Comparison of ENCODE assay signal across 16 cellular contexts in genomic region chr9:134789168-134789567, GRCh38.
DNase-seq lines count a peak whose midpoint lies in the region; ATAC-seq and TF ChIP-seq lines count a peak whose summit lies in the region.
"Had no signal": no experiment of that assay in that cellular context is flagged by ENCODE, and none has a peak within 500 bp of the region (broad histone marks: within the 10 kb centered on the region; RNA-seq: fewer than 3 reads in every experiment).

No MANE protein-coding gene starts in this region.

- H3K27me3 Mint-ChIP-seq in H9 (ENCODE audit: low read depth), result no peaks in the 10 kb centered on the region; the same call in 1 of the 2 replicates
- no peaks in the 10 kb centered on the region for H3K27me3 Mint-ChIP-seq in chondrocyte (ENCODE audit: low read depth)

- H3K9me3 Mint-ChIP-seq in H9, result no peaks in the 10 kb centered on the region
- H3K9me3 Mint-ChIP-seq in chondrocyte (ENCODE audit: low read depth), result no peaks in the 10 kb centered on the region

- H2BK120ac ChIP-seq in H9 (ENCODE audit: low read depth, low read length, poor library complexity, severe bottlenecking), result no peak overlapping the region

- H2BK12ac ChIP-seq in H9 (ENCODE audit: insufficient read length, low read depth, low read length), result no peak overlapping the region

- no peak overlapping the region for H3K9ac ChIP-seq in H9 (ENCODE audit: extremely low read depth, insufficient read length, low read length)
- no peak overlapping the region for H3K9ac ChIP-seq in Karpas-422 (ENCODE audit: low read length)
- H3K9ac ChIP-seq: KMS-11 had no signal

- H2AK5ac ChIP-seq in H9 (ENCODE audit: insufficient read length, low read length), result no peak overlapping the region

- no peak overlapping the region for H3K4ac ChIP-seq in H9 (ENCODE audit: low read depth, low read length)

- no peak for TF ChIP-seq EP300 in sigmoid colon (IDR thresholded peaks at IDR 0.05)

- H3K4me1 ChIP-seq in H9 (ENCODE audit: insufficient read depth, low read length), result no peaks in the 10 kb centered on the region; the same call in 1 of the 2 replicates
- peaks cover 0 to 10% (median 5%) of the 10 kb centered on the region in 4 donors for H3K4me1 ChIP-seq in sigmoid colon
- no peaks in the 10 kb centered on the region for H3K4me1 ChIP-seq in Karpas-422 (ENCODE audit: low read length)

- no peak overlapping the region for H3K27ac ChIP-seq in H9 (ENCODE audit: insufficient read length, low read depth, low read length)
- H3K27ac ChIP-seq in sigmoid colon, result peak overlapping the region in 3 of 4 donors; percentile 25 to 68 (median 53)
- no peak overlapping the region for H3K27ac ChIP-seq in Karpas-422 (ENCODE audit: low read length)
- H3K27ac ChIP-seq: KMS-11 had no signal

- H3K79me1 ChIP-seq in H9 (ENCODE audit: insufficient read depth, low read depth, low read length, poor library complexity, severe bottlenecking), result no peaks in the 10 kb centered on the region

- no peak overlapping the region for H2BK15ac ChIP-seq in H9 (ENCODE audit: low read depth, low read length)

- H4K20me1 ChIP-seq in H9 (ENCODE audit: control insufficient read depth, insufficient read depth, insufficient read length), result no peaks in the 10 kb centered on the region
- no peaks in the 10 kb centered on the region for H4K20me1 ChIP-seq in Karpas-422 (ENCODE audit: insufficient read depth, low read depth, low read length)

- no peak overlapping the region for H4K8ac ChIP-seq in H9 (replicated peaks; ENCODE audit: insufficient read length, low read depth, low read length)

- peak; percentile 13 to 60 for ATAC-seq in left cardiac atrium

- no peaks in the 10 kb centered on the region; a peak in 1 of 7 replicates for H3K36me3 Mint-ChIP-seq in H9 (ENCODE audit: insufficient read depth in 1 of 3, low read depth in 3 of 3)
- H3K36me3 Mint-ChIP-seq in chondrocyte (ENCODE audit: low read depth), result peaks cover 63% of the 10 kb centered on the region

- H4K5ac ChIP-seq in H9 (ENCODE audit: insufficient read length, low read depth, low read length), result no peak overlapping the region

- H3K36me3 ChIP-seq in sigmoid colon (peaks cover 6 to 66% (median 27%) of the 10 kb centered on the region in 4 donors), Karpas-422 (ENCODE audit: insufficient read depth, low read length) (no peaks in the 10 kb centered on the region)

- TF ChIP-seq CTCF in H9 (conservative IDR thresholded peaks at IDR 0.05), result no peak
- TF ChIP-seq CTCF in chondrocyte (IDR thresholded peaks at IDR 0.05), result no peak
- TF ChIP-seq CTCF in sigmoid colon (IDR thresholded peaks at IDR 0.05), result no peak

- H3T11ph ChIP-seq in H9 (ENCODE audit: low read length), result no peak overlapping the region

- TF ChIP-seq POLR2A in sigmoid colon (IDR thresholded peaks at IDR 0.05), result no peak

- H3K4me1 Mint-ChIP-seq in H9, result peaks cover 24 to 27% of the 10 kb centered on the region in 2 experiments
- H3K4me1 Mint-ChIP-seq in chondrocyte (ENCODE audit: low read depth), result peaks cover 55% of the 10 kb centered on the region
- H3K4me1 Mint-ChIP-seq: B cell had no signal

- no peak overlapping the region for H3K14ac ChIP-seq in H9 (ENCODE audit: insufficient read depth, low read length)

- no peak overlapping the region for H3K4me3 ChIP-seq in sigmoid colon
- H3K4me3 ChIP-seq in Karpas-422 (ENCODE audit: low read length), result no peak overlapping the region

- H3K27me3 ChIP-seq in H9 (ENCODE audit: insufficient read depth, low read length), result no peaks in the 10 kb centered on the region
- no peaks in the 10 kb centered on the region for H3K27me3 ChIP-seq in sigmoid colon
- H3K27me3 ChIP-seq in Karpas-422 (ENCODE audit: low read length), result no peaks in the 10 kb centered on the region

- no peak overlapping the region for H2AFZ ChIP-seq in H9 (ENCODE audit: low read length)
- H2AFZ ChIP-seq in Karpas-422 (ENCODE audit: low read length), result no peak overlapping the region

- no peaks in the 10 kb centered on the region for H3K23me2 ChIP-seq in H9 (ENCODE audit: insufficient read length, low read depth, low read length, poor library complexity, severe bottlenecking)

- no peak overlapping the region for H3K56ac ChIP-seq in H9 (ENCODE audit: insufficient read length, low read depth, low read length)

- H3K4me3 Mint-ChIP-seq in H9 (no peak overlapping the region), chondrocyte (ENCODE audit: unreplicated experiment) (no peak overlapping the region)
- H3K4me3 Mint-ChIP-seq: B cell had no signal

- H4K91ac ChIP-seq in H9 (ENCODE audit: insufficient read length, low read depth, low read length), result no peak overlapping the region

- no peak overlapping the region for H2BK20ac ChIP-seq in H9 (ENCODE audit: low read depth, low read length, poor library complexity, severe bottlenecking)

- WGBS in H9 (ENCODE audit: extremely low coverage, insufficient read length, low lambda C conversion rate), result no CpG with 5 or more reads among the region's 8 CpGs
- WGBS in sigmoid colon, 2 donors, result 71 to 72% methylated on average over 8 of the region's 8 CpGs

- H3K27ac Mint-ChIP-seq in H9 (peak overlapping the region in 2 of 3 experiments; percentile 55 to 91; a peak in 2 of 7 replicates), chondrocyte (ENCODE audit: unreplicated experiment) (peak overlapping the region; percentile 61)
- H3K27ac Mint-ChIP-seq: B cell had no signal

- H3K18ac ChIP-seq in H9 (ENCODE audit: insufficient read length, low read depth, low read length), result no peak overlapping the region

- no peak overlapping the region for H3K23ac ChIP-seq in H9 (ENCODE audit: insufficient read length, low read depth, low read length)

- H3K79me2 ChIP-seq in H9 (ENCODE audit: insufficient read depth, low read length), result no peaks in the 10 kb centered on the region
- H3K79me2 ChIP-seq in Karpas-422 (ENCODE audit: low read length), result no peaks in the 10 kb centered on the region

- H3K9me2 ChIP-seq in Karpas-422 (replicated peaks; ENCODE audit: insufficient read depth, low read length), result no peaks in the 10 kb centered on the region

- DNase-seq in H9 (no peak), chondrocyte (ENCODE audit: low spot score) (no peak), left cardiac atrium (peak; percentile 48), sigmoid colon (no peak), Karpas-422 (no peak), SW 1271 (lab: John Stamatoyannopoulos, UW) (no peak)
- DNase-seq in activated naive CD4-positive, alpha-beta T cell treated with Interleukin-2 at 50 U/mL for 16 hours, result no peak
- DNase-seq: DMS79 treated with DMSO at 0.1 percent for 48 hours, NCI-H1048, NCI-H1436, NCI-H1930, NCI-H226, NCI-H524, NCI-H82 had no signal

- intact Hi-C loops in left cardiac atrium (cut with DNase I) (no loop called here), sigmoid colon (cut with DNase I) (no loop called here)

- H2BK5ac ChIP-seq in H9 (ENCODE audit: insufficient read length, low read length), result no peak overlapping the region

- H3K4me2 ChIP-seq in H9 (ENCODE audit: insufficient read depth, insufficient read length, low read length) (no peak overlapping the region), Karpas-422 (ENCODE audit: low read depth, low read length, poor library complexity, severe bottlenecking) (no peak overlapping the region)
- H3K4me2 ChIP-seq: KMS-11 had no signal

- no peaks in the 10 kb centered on the region for H3K9me3 ChIP-seq in H9 (ENCODE audit: control insufficient read depth, low read depth, low read length)
- no peaks in the 10 kb centered on the region for H3K9me3 ChIP-seq in sigmoid colon
- H3K9me3 ChIP-seq in Karpas-422 (ENCODE audit: low read length), result no peaks in the 10 kb centered on the region

Comparison
In these comparisons a context has a peak if more than half of its experiments do, and no peak if none do; other contexts are left out.
1. H3K27ac ChIP-seq: peak in sigmoid colon (3 of 4); none in H9 (single experiment) and Karpas-422 (single experiment).